Comparison of ENCODE assay signal across 8 cellular contexts in genomic region chr2:106030287-106031268, GRCh38.
A peak's percentile ranks its signal among the peaks of the same experiment; 100 is the strongest.
DNase-seq lines count a peak whose midpoint lies in the region; ATAC-seq, FAIRE-seq and TF ChIP-seq lines count a peak whose summit lies in the region.

No MANE protein-coding gene starts in this region.

- no peak for TF ChIP-seq CTCF in HFF-Myc (IDR thresholded peaks at IDR 0.05; ENCODE audit: low read depth, low read length, missing control alignments)
- no peak for TF ChIP-seq CTCF in BE2C (IDR thresholded peaks at IDR 0.05; ENCODE audit: low read depth, low read length)

- no peaks in the 10 kb centered on the region for H3K27me3 ChIP-seq in BE2C

- ATAC-seq in GM21825 (IDR thresholded peaks at IDR 0.05; ENCODE audit: unreplicated experiment), result no peak

- H3K9me3 ChIP-seq in BE2C, result no peaks in the 10 kb centered on the region

- H3K4me3 ChIP-seq in HFF-Myc (replicated peaks; ENCODE audit: low read depth, low read length), result no peak overlapping the region
- H3K4me3 ChIP-seq in BE2C (ENCODE audit: low read depth, low read length), result no peak overlapping the region

- DNase-seq in HFF-Myc (ENCODE audit: extremely low read depth, low read depth) (peak; percentile 70), SK-N-DZ (ENCODE audit: low spot score) (peak; percentile 26), fibroblast of peridontal ligament (ENCODE audit: extremely low read depth) (peak; percentile 90), renal cortical epithelial cell (ENCODE audit: low read depth) (peak; percentile 15), HTR-8/SVneo (ENCODE audit: insufficient read length, low spot score) (no peak), NCI-H1105 treated with DMSO at 0.1 percent for 48 hours (lab: John Stamatoyannopoulos, UW) (no peak), BE2C (no peak)

- no peak for FAIRE-seq in HTR-8/SVneo (lab: Jason Lieb, UNC)

- no peaks in the 10 kb centered on the region for H3K4me1 ChIP-seq in BE2C

- H3K36me3 ChIP-seq in BE2C, result no peaks in the 10 kb centered on the region

Comparison
In these comparisons a context has a peak if more than half of its experiments do, and no peak if none do; other contexts are left out.
1. DNase-seq: peak in HFF-Myc (single experiment), SK-N-DZ (single experiment), fibroblast of peridontal ligament (single experiment) and renal cortical epithelial cell (single experiment); none in HTR-8/SVneo (single experiment), NCI-H1105 treated with DMSO at 0.1 percent for 48 hours (single experiment) and BE2C (single experiment).